In genomic region chr7:94352854-94353253, GRCh38 we compare ENCODE assay signal across 25 cellular contexts. TPM values are rescaled to one million over a fixed set of nuclear protein-coding genes. Genes with fewer than 3 reads are reported as not detected.
A peak's percentile ranks its signal among the peaks of the same experiment; 100 is the strongest.
DNase-seq lines count a peak whose midpoint lies in the region; ATAC-seq and TF ChIP-seq lines count a peak whose summit lies in the region.
"Had no signal": no experiment of that assay in that cellular context is flagged by ENCODE, and none has a peak within 500 bp of the region (broad histone marks: within the 10 kb centered on the region; RNA-seq: fewer than 3 reads in every experiment).

No MANE protein-coding gene starts in this region.

- no peaks in the 10 kb centered on the region for H3K9me2 ChIP-seq in PC-3 (replicated peaks; ENCODE audit: low read length)

- peak overlapping the region; percentile 36 for H3K27ac Mint-ChIP-seq in mesothelial cell of epicardium
- H3K27ac Mint-ChIP-seq in effector memory CD8-positive, alpha-beta T cell = no peak overlapping the region
- H3K27ac Mint-ChIP-seq: CD8-positive, alpha-beta memory T cell had no signal

- POLR2A ChIA-PET in PC-3 (lab: Charles Lee; ENCODE audit: unreplicated experiment) = no interaction called here
- POLR2A ChIA-PET in GM10248 (lab: Yijun Ruan, JAX) = no interaction called here

- H3K36me3 Mint-ChIP-seq in mesothelial cell of epicardium = no peaks in the 10 kb centered on the region
- H3K36me3 Mint-ChIP-seq in effector memory CD8-positive, alpha-beta T cell (ENCODE audit: insufficient read depth) = no peaks in the 10 kb centered on the region
- H3K36me3 Mint-ChIP-seq: CD8-positive, alpha-beta memory T cell had no signal

- H4K20me1 ChIP-seq in PC-3 (ENCODE audit: low read length) = no peaks in the 10 kb centered on the region

- no peaks in the 10 kb centered on the region for H3K27me3 Mint-ChIP-seq in mesothelial cell of epicardium (ENCODE audit: low read depth)
- peaks cover 0 to 12% of the 10 kb centered on the region in 2 donors for H3K27me3 Mint-ChIP-seq in effector memory CD8-positive, alpha-beta T cell

- no peaks in the 10 kb centered on the region for H3F3A ChIP-seq in PC-3 (ENCODE audit: low read length, unreplicated experiment)

- H2AFZ ChIP-seq in PC-3 (ENCODE audit: low read length) = peak overlapping the region; percentile 43; the same call in 1 of the 2 replicates

- ATAC-seq in PC-3 (no peak), HG03378 (IDR thresholded peaks at IDR 0.05; ENCODE audit: unreplicated experiment) (no peak)
- ATAC-seq in effector memory CD8-positive, alpha-beta T cell (replicated peaks) = no peak
- ATAC-seq: Right ventricle myocardium inferior had no signal

- no TSS peak for BruUV-seq in PC-3 (replicated peaks; lab: Mats Ljungman, UMichigan)

- H3K4me2 ChIP-seq in PC-3 (ENCODE audit: low read length) = 0 out of 2 replicates have a peak overlapping the region, but pooled peaks have one; percentile 21

- no peak overlapping the region for H3K27ac ChIP-seq in PC-3 (ENCODE audit: low read length)
- H3K27ac ChIP-seq: C4-2B, SJSA1 had no signal

- no peaks in the 10 kb centered on the region for H3K9me3 Mint-ChIP-seq in mesothelial cell of epicardium
- H3K9me3 Mint-ChIP-seq in effector memory CD8-positive, alpha-beta T cell = peaks cover 0 to 3% of the 10 kb centered on the region in 2 donors

- TF ChIP-seq CTCF in PC-3 (conservative IDR thresholded peaks at IDR 0.05; ENCODE audit: low read depth, low read length) (no peak), mesothelial cell of epicardium (IDR thresholded peaks at IDR 0.05; ENCODE audit: unreplicated experiment) (no peak), GM10248 (IDR thresholded peaks at IDR 0.05; ENCODE audit: control extremely low read depth, extremely low read depth, low read depth, missing control alignments) (no peak)

- H3K4me3 Mint-ChIP-seq in mesothelial cell of epicardium = no peak overlapping the region
- H3K4me3 Mint-ChIP-seq in effector memory CD8-positive, alpha-beta T cell = no peak overlapping the region
- H3K4me3 Mint-ChIP-seq: CD8-positive, alpha-beta memory T cell had no signal

- intact Hi-C loops in PC-3 (cut with micrococcal nuclease) = no loop called here

- H3K36me3 ChIP-seq in PC-3 (ENCODE audit: low read depth, low read length) = no peaks in the 10 kb centered on the region
- H3K36me3 ChIP-seq: HAP-1, SJSA1 had no signal

- no peaks in the 10 kb centered on the region for H3K4me1 ChIP-seq in PC-3 (ENCODE audit: insufficient read depth, low read length)
- H3K4me1 ChIP-seq: HAP-1 had no signal

- no peak overlapping the region for H3K9ac ChIP-seq in PC-3 (ENCODE audit: low read length)

- DNase-seq in NOMO-1 treated with DMSO at 0.1 percent for 48 hours (lab: John Stamatoyannopoulos, UW; ENCODE audit: unreplicated experiment) = peak; percentile 59
- DNase-seq in NOMO-1 treated with dmso at 0.1 percent for 144 hours (lab: John Stamatoyannopoulos, UW; ENCODE audit: unreplicated experiment) = no peak
- DNase-seq in PC-3 = no peak
- no peak for DNase-seq in mesothelial cell of epicardium (ENCODE audit: low spot score in 2 of 2, unreplicated experiment in 2 of 2)
- no peak for DNase-seq in NCI-H2081 treated with DMSO at 0.1 percent for 48 hours (lab: John Stamatoyannopoulos, UW)
- DNase-seq in effector memory CD8-positive, alpha-beta T cell = no peak
- DNase-seq in GM10248 (ENCODE audit: extremely low spot score) = no peak
- DNase-seq: 8988T; Calu3; CD8-positive, alpha-beta memory T cell; Kasumi-1; NCI-H1105; NCI-H2029 treated with DMSO at 0.1 percent for 48 hours; NCI-H2171; NCI-H345; NCI-H524; NCI-H774; NK-92 treated with Interleukin-12 subunit alpha and Interleukin-12 subunit beta, amount 100 ng/mL, for 24 hours; OCI-M1 had no signal

- no peak overlapping the region for H3K4me3 ChIP-seq in PC-3 (ENCODE audit: low read length)
- H3K4me3 ChIP-seq: HAP-1, SJSA1 had no signal

- no peaks in the 10 kb centered on the region for H3K79me2 ChIP-seq in PC-3 (ENCODE audit: low read length)

- H3K27me3 ChIP-seq in PC-3 (ENCODE audit: low read length) = no peaks in the 10 kb centered on the region
- H3K27me3 ChIP-seq: SJSA1 had no signal

- no peaks in the 10 kb centered on the region for H3K9me3 ChIP-seq in PC-3 (ENCODE audit: low read length)
- H3K9me3 ChIP-seq: HAP-1, SJSA1 had no signal

- CTCF ChIA-PET in PC-3 (lab: Charles Lee) = no interaction called here
- CTCF ChIA-PET in GM10248 (lab: Yijun Ruan, JAX) = interaction anchor here (1.8 kb wide), 1 partner anchor 42 kb away, joined by 4 read pairs; the partner anchor contains the start of gene COL1A2

- peaks cover 55% of the 10 kb centered on the region for H3K4me1 Mint-ChIP-seq in mesothelial cell of epicardium
- no peaks in the 10 kb centered on the region for H3K4me1 Mint-ChIP-seq in effector memory CD8-positive, alpha-beta T cell (ENCODE audit: low read depth in 2 of 2)
- H3K4me1 Mint-ChIP-seq: CD8-positive, alpha-beta memory T cell had no signal

RNA-seq across cellular contexts. Expression of gene COL1A2, which starts 41.8 kb away (rescaled TPM):
- total RNA-seq in PC-3 (2014; rRNA removed) (not detected in 2 replicates), mesothelial cell of epicardium (2,538 to 2,739 TPM (median 2,734 TPM) in 3 replicates)
- total RNA-seq: Calu3, MCF 10A had no signal

Comparison
In these comparisons a context has a peak if more than half of its experiments do, and no peak if none do; other contexts are left out.
1. RNA of gene COL1A2, which starts 41.8 kb away (total RNA-seq): 2,538 to 2,739 TPM in mesothelial cell of epicardium; not detected in PC-3; every median in the first group is over 1,000 times any median in the second.